In the genomic region with DNA sequence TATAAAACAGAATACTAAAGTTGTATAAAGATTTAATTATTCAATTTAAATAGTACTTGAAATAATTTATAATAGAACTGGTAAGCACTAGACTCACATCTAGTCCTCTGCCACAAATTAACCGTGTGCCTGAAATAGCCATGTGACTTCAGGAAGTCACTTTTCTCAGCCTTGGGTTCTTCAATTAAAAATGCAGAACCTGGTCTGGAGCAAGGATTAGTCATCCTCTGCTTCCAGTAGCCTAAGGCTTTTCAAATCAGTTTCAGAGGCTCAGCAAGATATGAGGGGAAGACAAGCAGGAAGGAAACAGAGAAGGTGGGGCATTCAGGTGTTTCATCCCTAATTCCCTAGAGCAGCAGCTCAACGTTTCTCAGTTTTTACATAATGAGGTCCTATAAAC, we compare ENCODE assay signal across 12 cellular contexts. TPM values are rescaled to one million over a fixed set of nuclear protein-coding genes. Genes with fewer than 3 reads are reported as not detected.
DNase-seq lines count a peak whose midpoint lies in the region; ATAC-seq and TF ChIP-seq lines count a peak whose summit lies in the region.
"Had no signal": no experiment of that assay in that cellular context is flagged by ENCODE, and none has a peak within 500 bp of the region (broad histone marks: within the 10 kb centered on the region; RNA-seq: fewer than 3 reads in every experiment).

No MANE protein-coding gene starts in this region.

- no peak for DNase-seq in activated naive CD4-positive, alpha-beta T cell treated with anti-CD3 and anti-CD28 coated beads for 36 hours
- no peak for DNase-seq in activated naive CD4-positive, alpha-beta T cell treated with anti-CD3 and anti-CD28 coated beads, Interleukin-2, amount 50 U/mL, for 16 hours
- DNase-seq in NCI-H69 (lab: John Stamatoyannopoulos, UW) (peak; percentile 68), epithelial cell of prostate (ENCODE audit: low read depth, low spot score) (peak; percentile 5), stomach (no peak), pons (ENCODE audit: low spot score) (no peak), caudate nucleus (lab: John Stamatoyannopoulos, UW) (no peak)
- DNase-seq: activated CD4-positive, alpha-beta T cell treated with anti-CD3 and anti-CD28 coated beads for 1 hour; effector CD4-positive, alpha-beta T cell; NCI-H1105 treated with DMSO at 0.1 percent for 48 hours had no signal

- intact Hi-C loops in activated naive CD4-positive, alpha-beta T cell treated with anti-CD3 and anti-CD28 coated beads for 36 hours (cut with micrococcal nuclease): loop anchor here (10.0 kb wide), 1 partner anchor 452 kb away; no protein-coding TSS in a partner anchor
- intact Hi-C loops in stomach (cut with DNase I; ENCODE audit: low total_unique reads): no loop called here

- TF ChIP-seq CTCF in stomach (IDR thresholded peaks at IDR 0.05): no peak

- no peaks in the 10 kb centered on the region for H3K27me3 Mint-ChIP-seq in activated naive CD4-positive, alpha-beta T cell treated with anti-CD3 and anti-CD28 coated beads for 36 hours (ENCODE audit: low read depth)

- peaks cover 40% of the 10 kb centered on the region for H3K36me3 Mint-ChIP-seq in activated naive CD4-positive, alpha-beta T cell treated with anti-CD3 and anti-CD28 coated beads for 36 hours (ENCODE audit: low read depth)

- no peak for TF ChIP-seq EP300 in stomach (IDR thresholded peaks at IDR 0.05)

- no peak overlapping the region for H3K4me3 Mint-ChIP-seq in activated naive CD4-positive, alpha-beta T cell treated with anti-CD3 and anti-CD28 coated beads for 36 hours
- H3K4me3 Mint-ChIP-seq: nephron had no signal

- H3K4me1 Mint-ChIP-seq in activated naive CD4-positive, alpha-beta T cell treated with anti-CD3 and anti-CD28 coated beads for 36 hours (ENCODE audit: low read depth): peaks cover 52% of the 10 kb centered on the region
- H3K4me1 Mint-ChIP-seq: nephron had no signal

- no peak for TF ChIP-seq POLR2A in stomach (IDR thresholded peaks at IDR 0.05)

- peak overlapping the region; percentile 59 for H3K27ac Mint-ChIP-seq in activated naive CD4-positive, alpha-beta T cell treated with anti-CD3 and anti-CD28 coated beads for 36 hours
- H3K27ac Mint-ChIP-seq: nephron had no signal

- H3K27ac ChIP-seq in epithelial cell of prostate (peak overlapping the region; percentile 46), stomach (peak overlapping the region in 3 of 5 donors; percentile 45 to 66 (median 49)), caudate nucleus (ENCODE audit: low read depth, low read length) (no peak overlapping the region)

- peaks cover 4 to 39% (median 30%) of the 10 kb centered on the region in 4 donors for H3K4me1 ChIP-seq in stomach

- WGBS in stomach, 5 donors: 31 to 47% (median 38%) methylated on average over 2 of the region's 2 CpGs

- H3K4me3 ChIP-seq in stomach: no peak overlapping the region

- H3K9me3 Mint-ChIP-seq in activated naive CD4-positive, alpha-beta T cell treated with anti-CD3 and anti-CD28 coated beads for 36 hours: peaks cover 3% of the 10 kb centered on the region
- H3K9me3 Mint-ChIP-seq: nephron had no signal

- no peaks in the 10 kb centered on the region for H3K9me3 ChIP-seq in stomach

- no peaks in the 10 kb centered on the region for H3K27me3 ChIP-seq in stomach

- peaks cover 0 to 19% (median 12%) of the 10 kb centered on the region in 4 donors for H3K36me3 ChIP-seq in stomach

- no peak for ATAC-seq in HG02981 (IDR thresholded peaks at IDR 0.05; ENCODE audit: unreplicated experiment)

- CTCF ChIA-PET in activated naive CD4-positive, alpha-beta T cell treated with anti-CD3 and anti-CD28 coated beads for 36 hours (lab: Charles Lee): no interaction called here

RNA-seq across cellular contexts. Expression of gene DPH5, which starts 23.0 kb away (rescaled TPM):
- total RNA-seq in activated naive CD4-positive, alpha-beta T cell treated with anti-CD3 and anti-CD28 coated beads for 36 hours: 10 to 100 TPM; 61.7 to 66.3 TPM
- total RNA-seq in stomach: 10 to 100 TPM in 3 of 5 donors, 1 to 10 TPM in 2; 3.1 to 19.8 (median 10.5) TPM
- 10 to 100 TPM; 24.8 to 39.5 (median 26.3) TPM for polyA plus RNA-seq in stomach

Comparison
In these comparisons a context has a peak if more than half of its experiments do, and no peak if none do; other contexts are left out.
1. DNase-seq: peak in NCI-H69 (single experiment) and epithelial cell of prostate (single experiment); none in activated naive CD4-positive, alpha-beta T cell treated with anti-CD3 and anti-CD28 coated beads for 36 hours (single experiment), activated naive CD4-positive, alpha-beta T cell treated with anti-CD3 and anti-CD28 coated beads, Interleukin-2, amount 50 U/mL, for 16 hours (single experiment), stomach (single experiment), pons (single experiment) and caudate nucleus (0 of 61).